ENCODE assay signal across 7 cellular contexts in genomic region chr4:105637409-105638258, GRCh38.
DNase-seq lines count a peak whose midpoint lies in the region; ATAC-seq, FAIRE-seq and TF ChIP-seq lines count a peak whose summit lies in the region.

No MANE protein-coding gene starts in this region.

- H3K27ac ChIP-seq in HepG2 (ENCODE audit: extremely low read length, insufficient read depth, low read length) = no peak overlapping the region

- TF ChIP-seq RAD21 in HepG2 (CRISPR knock-in tag; IDR thresholded peaks at IDR 0.05) = no peak

- peaks cover 3% of the 10 kb centered on the region for H3K36me3 Mint-ChIP-seq in chondrocyte (ENCODE audit: low read depth)
- no peaks in the 10 kb centered on the region for H3K36me3 Mint-ChIP-seq in activated T-cell treated with anti-CD3 and anti-CD28 coated beads, Interleukin-2, amount 50 U/mL, for 24 hours (ENCODE audit: low read depth)

- 30% methylated on average over 5 of the region's 5 CpGs for WGBS in HepG2 (ENCODE audit: low lambda C conversion rate)

- CTCF ChIA-PET in HepG2 (lab: Yijun Ruan, JAX; ENCODE audit: low intra/inter-chr PET ratio, low total read pairs) = no interaction called here

- H3K27me3 ChIP-seq in HepG2 (ENCODE audit: control insufficient read depth in 1 of 2, insufficient read depth in 2 of 2, low read length in 2 of 2) = no peaks in the 10 kb centered on the region; a peak in 1 of 5 replicates

- no peaks in the 10 kb centered on the region for H3K4me1 ChIP-seq in HepG2 (ENCODE audit: insufficient read depth, low read length)

- no peak overlapping the region for H3K9ac ChIP-seq in HepG2 (ENCODE audit: insufficient read depth, low read depth, low read length)

- POLR2A ChIA-PET in HepG2 (lab: Yijun Ruan, JAX) = no interaction called here

- H3K27me3 Mint-ChIP-seq in chondrocyte (ENCODE audit: low read depth) = peaks cover 14% of the 10 kb centered on the region
- peaks cover 17% of the 10 kb centered on the region for H3K27me3 Mint-ChIP-seq in activated T-cell treated with anti-CD3 and anti-CD28 coated beads, Interleukin-2, amount 50 U/mL, for 24 hours

- TF ChIP-seq EP300 in HepG2 (IDR thresholded peaks at IDR 0.05; ENCODE audit: low read depth in 2 of 2, low read length in 2 of 2) (no peak), HepG2 (CRISPR knock-in tag; IDR thresholded peaks at IDR 0.05; ENCODE audit: borderline replicate concordance) (no peak)

- intact Hi-C loops in HepG2 (cut with micrococcal nuclease; ENCODE audit: unreplicated experiment) = no loop called here

- no peak for TF ChIP-seq POLR2A in HepG2 (IDR thresholded peaks at IDR 0.05; ENCODE audit: insufficient read depth in 1 of 2, low read depth in 2 of 2, low read length in 2 of 2)

- H4K20me1 ChIP-seq in HepG2 (ENCODE audit: insufficient read depth, low read length) = no peaks in the 10 kb centered on the region

- no peaks in the 10 kb centered on the region for H3K79me2 ChIP-seq in HepG2 (ENCODE audit: insufficient read depth, low read length)

- no peaks in the 10 kb centered on the region for H3K36me3 ChIP-seq in HepG2 (replicated peaks in 1 of 2; ENCODE audit: control insufficient read depth in 1 of 2, insufficient read depth in 2 of 2, low read length in 2 of 2)

- DNase-seq in NCI-H1436 (lab: John Stamatoyannopoulos, UW) (peak; percentile 80), anterior cingulate cortex (lab: John Stamatoyannopoulos, UW) (peak in 55 of 58 donors; percentile 2 to 92 (median 63)), HepG2 (ENCODE audit: low spot score) (peak; percentile 4), chondrocyte (ENCODE audit: low spot score) (no peak)
- DNase-seq in activated T-cell treated with anti-CD3 and anti-CD28 coated beads, Interleukin-2, amount 50 U/mL, for 24 hours = no peak

- H3K9me3 Mint-ChIP-seq in chondrocyte (ENCODE audit: low read depth) = peaks cover 4% of the 10 kb centered on the region
- H3K9me3 Mint-ChIP-seq in activated T-cell treated with anti-CD3 and anti-CD28 coated beads, Interleukin-2, amount 50 U/mL, for 24 hours = no peaks in the 10 kb centered on the region

- H3K4me1 Mint-ChIP-seq in chondrocyte (ENCODE audit: low read depth) = peaks cover 19% of the 10 kb centered on the region
- H3K4me1 Mint-ChIP-seq in activated T-cell treated with anti-CD3 and anti-CD28 coated beads, Interleukin-2, amount 50 U/mL, for 24 hours (ENCODE audit: low read depth) = peaks cover 3% of the 10 kb centered on the region

- no TSS peak for BruUV-seq in HepG2 (replicated peaks; lab: Mats Ljungman, UMichigan)

- no peak overlapping the region for H3K4me3 Mint-ChIP-seq in chondrocyte (ENCODE audit: unreplicated experiment)
- no peak overlapping the region for H3K4me3 Mint-ChIP-seq in activated T-cell treated with anti-CD3 and anti-CD28 coated beads, Interleukin-2, amount 50 U/mL, for 24 hours

- no peak overlapping the region for H3K4me3 ChIP-seq in HepG2 (replicated peaks in 1 of 3; ENCODE audit: insufficient read depth in 1 of 3, low read depth in 2 of 3, low read length in 3 of 3)

- FAIRE-seq in HepG2 (lab: Jason Lieb, UNC) = no peak

- H3K27ac Mint-ChIP-seq in chondrocyte (ENCODE audit: unreplicated experiment) = no peak overlapping the region
- no peak overlapping the region for H3K27ac Mint-ChIP-seq in activated T-cell treated with anti-CD3 and anti-CD28 coated beads, Interleukin-2, amount 50 U/mL, for 24 hours

- in situ Hi-C loops in HepG2 (cut with HindIII; ENCODE audit: extremely low pct_ligation_motif_present, low pct_unique_long_range_greater_than_20kb) = no loop called here

- ATAC-seq in GM19023 (IDR thresholded peaks at IDR 0.05; ENCODE audit: unreplicated experiment) (peak; percentile 89), HG02798 (IDR thresholded peaks at IDR 0.05; ENCODE audit: poor library complexity, unreplicated experiment) (peak; percentile 90), HepG2 (no peak)

- TF ChIP-seq CTCF in HepG2 (CRISPR knock-in tag; IDR thresholded peaks at IDR 0.05) (no peak), chondrocyte (IDR thresholded peaks at IDR 0.05) (no peak)

- no peak overlapping the region for H2AFZ ChIP-seq in HepG2 (ENCODE audit: low read length)

- no peak overlapping the region for H3K4me2 ChIP-seq in HepG2 (ENCODE audit: low read depth, low read length)

- H3K9me3 ChIP-seq in HepG2 (ENCODE audit: low read length) = no peaks in the 10 kb centered on the region

TF ChIP-seq in HepG2, 621 proteins besides CTCF, POLR2A, EP300 and RAD21:
- TF ChIP-seq ZNF484 (CRISPR knock-in tag; IDR thresholded peaks at IDR 0.05; ENCODE audit: borderline replicate concordance, low read depth) (no peak), LCORL (IDR thresholded peaks at IDR 0.05) (peak; percentile 66; the same call in 1 of the 2 replicates), LCORL (CRISPR knock-in tag; IDR thresholded peaks at IDR 0.05) (no peak), ZNF17 (CRISPR knock-in tag; IDR thresholded peaks at IDR 0.05) (no peak), ZNF503 (CRISPR knock-in tag; IDR thresholded peaks at IDR 0.05) (no peak), ZNF234 (CRISPR knock-in tag; conservative IDR thresholded peaks at IDR 0.05) (no peak), ZNF33B (CRISPR knock-in tag; IDR thresholded peaks at IDR 0.05) (no peak), AHR (CRISPR knock-in tag; IDR thresholded peaks at IDR 0.05) (no peak)

Comparison
In these comparisons a context has a peak if more than half of its experiments do, and no peak if none do; other contexts are left out.
1. DNase-seq: peak in NCI-H1436 (single experiment), anterior cingulate cortex (55 of 58) and HepG2 (single experiment); none in chondrocyte (single experiment) and activated T-cell treated with anti-CD3 and anti-CD28 coated beads, Interleukin-2, amount 50 U/mL, for 24 hours (single experiment).